Comparison of ENCODE assay signal across 17 cellular contexts in the genomic region with DNA sequence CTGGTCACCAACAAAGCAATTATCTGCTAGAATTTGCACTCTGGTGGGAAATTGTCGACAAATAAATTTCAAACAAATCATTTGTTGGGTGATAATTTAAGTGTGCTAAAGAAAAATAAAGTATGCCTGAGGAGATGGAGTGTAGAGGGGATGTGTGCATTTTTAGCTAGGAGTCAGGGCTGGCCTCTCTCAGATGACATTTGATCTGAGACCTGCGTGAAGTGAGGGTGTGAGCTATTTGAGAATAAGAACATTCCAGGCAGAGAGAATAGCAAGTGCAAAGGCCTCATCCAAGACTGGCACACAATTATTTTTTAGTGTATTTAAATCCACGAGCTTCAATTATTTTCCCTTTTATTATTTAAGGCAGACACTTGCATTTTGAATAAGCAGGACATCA. TPM values are rescaled to one million over a fixed set of nuclear protein-coding genes. Genes with fewer than 3 reads are reported as not detected.
DNase-seq lines count a peak whose midpoint lies in the region; ATAC-seq and TF ChIP-seq lines count a peak whose summit lies in the region.
"Had no signal": no experiment of that assay in that cellular context is flagged by ENCODE, and none has a peak within 500 bp of the region (broad histone marks: within the 10 kb centered on the region; RNA-seq: fewer than 3 reads in every experiment).

No MANE protein-coding gene starts in this region.

- no peak for TF ChIP-seq EP300 in tibial nerve (IDR thresholded peaks at IDR 0.05)

- TF ChIP-seq POLR2A in tibial nerve (IDR thresholded peaks at IDR 0.05): no peak

- H3K4me1 Mint-ChIP-seq in nephron: no peaks in the 10 kb centered on the region

- H3K4me3 Mint-ChIP-seq in nephron: no peak overlapping the region
- H3K4me3 Mint-ChIP-seq: CD4-positive, alpha-beta memory T cell had no signal

- TF ChIP-seq CTCF in cardiac muscle cell (IDR thresholded peaks at IDR 0.05; ENCODE audit: low read depth, low read length): no peak
- TF ChIP-seq CTCF in nephron (IDR thresholded peaks at IDR 0.05; ENCODE audit: unreplicated experiment in 3 of 3): no peak
- no peak for TF ChIP-seq CTCF in tibial nerve (IDR thresholded peaks at IDR 0.05)

- H3K4me1 ChIP-seq in cardiac muscle cell (ENCODE audit: low read depth) (peaks cover 44% of the 10 kb centered on the region), tibial nerve (no peaks in the 10 kb centered on the region)
- H3K4me1 ChIP-seq: BLaER1 had no signal

- no peaks in the 10 kb centered on the region for H3K36me3 ChIP-seq in cardiac muscle cell
- H3K36me3 ChIP-seq in tibial nerve: no peaks in the 10 kb centered on the region
- H3K36me3 ChIP-seq: BLaER1 had no signal

- ATAC-seq in Right ventricle myocardium superior (ENCODE audit: poor library complexity): peak; percentile 75
- no peak for ATAC-seq in GM19467 (IDR thresholded peaks at IDR 0.05; ENCODE audit: unreplicated experiment)
- ATAC-seq: HepG2 had no signal

- no peaks in the 10 kb centered on the region for H3K36me3 Mint-ChIP-seq in nephron (ENCODE audit: low read depth)
- H3K36me3 Mint-ChIP-seq: CD4-positive, alpha-beta memory T cell had no signal

- peaks cover 4% of the 10 kb centered on the region for H3K27me3 Mint-ChIP-seq in nephron (ENCODE audit: low read depth)

- DNase-seq in Right ventricle myocardium superior (no peak), cardiac septum (ENCODE audit: low spot score) (no peak), cardiac muscle cell (ENCODE audit: low read depth in 1 of 2, low spot score in 1 of 2) (peak in 1 of 2 donors; percentile 61), tibial nerve (ENCODE audit: low spot score in 2 of 2) (no peak)
- DNase-seq in stimulated activated CD4-positive, alpha-beta T cell treated with anti-CD3 and anti-CD28 coated beads, Interleukin-12 subunit alpha, Interleukin-12 subunit beta, amount 100 ng/mL, for 4 hours: no peak
- no peak for DNase-seq in activated CD4-positive, CD25-positive, alpha-beta regulatory T cell treated with anti-CD3 and anti-CD28 coated beads, Interleukin-2, amount 50 U/mL, for 72 hours
- DNase-seq: CD4-positive, alpha-beta memory T cell; KBM-7; NCI-H1694 treated with DMSO at 0.1 percent for 48 hours; NCI-H2171; NCI-H446; NCI-H69; OCI-M1 had no signal

- H3K27me3 ChIP-seq in cardiac muscle cell (no peaks in the 10 kb centered on the region), tibial nerve (no peaks in the 10 kb centered on the region)
- H3K27me3 ChIP-seq: BLaER1 had no signal

- no peaks in the 10 kb centered on the region for H3K9me3 ChIP-seq in cardiac muscle cell (ENCODE audit: low read depth)
- H3K9me3 ChIP-seq in tibial nerve: no peaks in the 10 kb centered on the region
- H3K9me3 ChIP-seq: BLaER1 had no signal

- no peaks in the 10 kb centered on the region for H3K9me3 Mint-ChIP-seq in nephron
- H3K9me3 Mint-ChIP-seq: CD4-positive, alpha-beta memory T cell had no signal

- peak overlapping the region in 2 of 3 experiments; percentile 31 to 73 for H3K27ac Mint-ChIP-seq in nephron

- intact Hi-C loops in Right ventricle myocardium superior (cut with DNase I) (no loop called here), cardiac septum (cut with DNase I) (no loop called here)

- H3K4me3 ChIP-seq in cardiac muscle cell: no peak overlapping the region
- H3K4me3 ChIP-seq in tibial nerve: no peak overlapping the region
- H3K4me3 ChIP-seq: BLaER1 had no signal

- H3K27ac ChIP-seq in cardiac muscle cell: peak overlapping the region; percentile 95
- H3K27ac ChIP-seq in tibial nerve: no peak overlapping the region
- H3K27ac ChIP-seq: BLaER1 had no signal

- WGBS in tibial nerve, 2 donors: 68 to 73% methylated on average over 3 of the region's 3 CpGs

RNA-seq across cellular contexts. Expression of a gene that starts 19.7 kb away (rescaled TPM):
- total RNA-seq in Right ventricle myocardium superior (50.9 TPM), cardiac septum (57.9 TPM), cardiac muscle cell (58.6 and 62.2 TPM in 2 replicates), tibial nerve (100 to 1,000 TPM in 1 of 4 donors, 10 to 100 TPM in 3; 22.2 to 101 (median 59.4) TPM)
- polyA plus RNA-seq in cardiac muscle cell: 58.1 and 59.1 TPM in 2 replicates
- total RNA-seq: HepG2 had no signal
- polyA plus RNA-seq: HepG2 had no signal
